Comparison of ENCODE assay signal across 1 cellular context in genomic region chr3:171379281-171379680, GRCh38.
TF ChIP-seq lines count a peak whose summit lies in the region.

No MANE protein-coding gene starts in this region.

TF ChIP-seq in IMR-90, 13 proteins besides CTCF, POLR2A, EP300 and RAD21:
- TF ChIP-seq RFX5 (IDR thresholded peaks at IDR 0.05; ENCODE audit: low read depth, low read length) (no peak), MAZ (IDR thresholded peaks at IDR 0.05; ENCODE audit: borderline replicate concordance, low read depth, low read length) (no peak)
